In the genomic region with DNA sequence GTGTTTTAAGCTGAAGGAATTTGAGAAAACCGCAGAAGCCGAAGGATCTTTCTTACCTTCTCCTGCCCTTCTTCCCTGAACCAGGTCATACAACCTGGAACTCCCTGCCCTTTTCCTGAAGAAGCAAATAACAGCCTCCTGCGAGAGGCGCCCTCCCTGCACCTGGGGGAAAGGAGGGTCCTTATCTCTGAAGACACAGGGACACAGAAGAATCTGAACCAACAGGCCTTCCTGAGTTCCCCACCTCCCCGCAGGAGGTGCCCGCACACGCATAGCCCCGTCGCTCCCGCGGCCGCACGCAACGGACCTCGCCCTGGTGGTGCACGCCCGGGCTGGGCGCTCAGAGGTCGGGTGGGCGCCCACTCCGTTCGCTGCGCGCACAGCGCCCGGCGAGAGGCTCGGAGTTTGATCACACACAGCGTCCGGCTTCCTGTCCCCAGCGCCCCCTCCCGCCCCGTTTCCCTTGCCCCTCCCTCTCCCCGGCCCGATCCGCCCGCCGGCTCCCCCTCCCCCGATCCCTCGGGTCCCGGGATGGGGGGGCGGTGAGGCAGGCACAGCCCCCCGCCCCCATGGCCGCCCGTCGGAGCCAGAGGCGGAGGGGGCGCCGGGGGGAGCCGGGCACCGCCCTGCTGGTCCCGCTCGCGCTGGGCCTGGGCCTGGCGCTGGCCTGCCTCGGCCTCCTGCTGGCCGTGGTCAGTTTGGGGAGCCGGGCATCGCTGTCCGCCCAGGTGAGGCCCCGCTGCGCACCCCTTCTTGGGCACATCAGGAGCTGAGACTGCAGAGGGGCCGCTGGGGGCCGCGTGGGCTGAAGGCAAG, we compare ENCODE assay signal across 8 cellular contexts. TPM values are rescaled to one million over a fixed set of nuclear protein-coding genes. Genes with fewer than 3 reads are reported as not detected.
DNase-seq lines count a peak whose midpoint lies in the region; ATAC-seq and TF ChIP-seq lines count a peak whose summit lies in the region.

A gene with protein sequence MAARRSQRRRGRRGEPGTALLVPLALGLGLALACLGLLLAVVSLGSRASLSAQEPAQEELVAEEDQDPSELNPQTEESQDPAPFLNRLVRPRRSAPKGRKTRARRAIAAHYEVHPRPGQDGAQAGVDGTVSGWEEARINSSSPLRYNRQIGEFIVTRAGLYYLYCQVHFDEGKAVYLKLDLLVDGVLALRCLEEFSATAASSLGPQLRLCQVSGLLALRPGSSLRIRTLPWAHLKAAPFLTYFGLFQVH (plus strand): TSS at position 474 of the 816 bp plus-strand sequence. CDS start 96 bp downstream, at position 570.

- peak within 1 kb of the TSS; percentile 70 for H3K4me3 ChIP-seq in AG04450 (ENCODE audit: low read depth, low read length)
- H3K4me3 ChIP-seq in HEK293 (ENCODE audit: low read depth, low read length): peak within 1 kb of the TSS; percentile 52
- peak within 1 kb of the TSS; percentile 48 for H3K4me3 ChIP-seq in epithelial cell of esophagus (ENCODE audit: low read length)
- H3K4me3 ChIP-seq in mononuclear cell (ENCODE audit: low read length): peak within 1 kb of the TSS; percentile 52

- POLR2A ChIA-PET in AG04450 (lab: Yijun Ruan, JAX): no interaction called here
- POLR2A ChIA-PET in HEK293 (lab: Yijun Ruan, JAX): interaction anchor here (1.1 kb wide), 1 partner anchor 11 kb away, joined by 6 read pairs; no protein-coding TSS in a partner anchor

- ATAC-seq in stimulated activated naive CD8-positive, alpha-beta T cell treated with anti-CD3 and anti-CD28 coated beads, Interleukin-15, Interleukin-2, amounts not matched to agents 100 U/mL and 50 U/mL, for 24 hours: peak; percentile 55
- ATAC-seq in GM18873 (IDR thresholded peaks at IDR 0.05; ENCODE audit: low FRiP score, unreplicated experiment): no peak

- H3K4me1 ChIP-seq in HEK293 (ENCODE audit: control insufficient read depth, insufficient read depth, low read length): peaks cover 3% of the 10 kb centered on the region; the same call in 1 of the 2 replicates
- H3K4me1 ChIP-seq in mononuclear cell (ENCODE audit: insufficient read depth, low read length): peaks cover 56% of the 10 kb centered on the region

- CTCF ChIA-PET in AG04450 (lab: Charles Lee) (interaction anchor here (1.3 to 3.1 kb wide), 2 partner anchors 12 to 13 kb away, joined by 4 to 17 read pairs; a partner anchor contains a TSS), HEK293 (lab: Yijun Ruan, JAX) (interaction anchor here (0.6 to 6.2 kb wide), 4 partner anchors 12 to 1959 kb away, joined by 3 to 60 read pairs (median 4); a partner anchor contains a TSS)

- peak within 1 kb of the TSS; percentile 21 for H3K27ac ChIP-seq in AG04450 (ENCODE audit: low read depth, low read length)
- H3K27ac ChIP-seq in HEK293 (ENCODE audit: extremely low read depth, low read depth, low read length): no peak within 1 kb of the TSS; the same call in 1 of the 2 replicates

- H3K9me3 ChIP-seq in AG04450 (ENCODE audit: control insufficient read depth, insufficient read depth, low read length) (no peaks in the 10 kb centered on the region; the same call in 1 of the 2 replicates), HEK293 (ENCODE audit: control insufficient read depth, insufficient read depth, low read depth, low read length) (no peaks in the 10 kb centered on the region), mononuclear cell (ENCODE audit: low read depth, low read length) (no peaks in the 10 kb centered on the region)

- no peaks in the 10 kb centered on the region for H3K27me3 ChIP-seq in AG04450 (ENCODE audit: control insufficient read depth, insufficient read depth, low read length)
- no peaks in the 10 kb centered on the region for H3K27me3 ChIP-seq in mononuclear cell (ENCODE audit: insufficient read depth, low read length)

- H3K36me3 ChIP-seq in HEK293 (ENCODE audit: control insufficient read depth in 2 of 2, insufficient read depth in 1 of 2, low read length in 2 of 2): no peaks in the 10 kb centered on the region

- TF ChIP-seq CTCF in AG04450 (IDR thresholded peaks at IDR 0.05; ENCODE audit: low read depth, low read length): no peak
- peak; percentile 58; the same call in 1 of the 2 replicates for TF ChIP-seq CTCF in HEK293 (tag by site-specific recombination; IDR thresholded peaks at IDR 0.05)
- peak; percentile 3 for TF ChIP-seq CTCF in epithelial cell of esophagus (IDR thresholded peaks at IDR 0.05; ENCODE audit: insufficient read depth, low read depth, low read length, missing control alignments)

- DNase-seq in AG04450 (ENCODE audit: low read depth, low spot score) (no peak), epithelial cell of esophagus (ENCODE audit: low read depth) (peak; percentile 27), NCI-H510A treated with DMSO at 0.1 percent for 48 hours (lab: John Stamatoyannopoulos, UW) (no peak)
- peak; percentile 83 for DNase-seq in activated CD8-positive, alpha-beta memory T cell treated with anti-CD3 and anti-CD28 coated beads for 24 hours
- DNase-seq in stimulated activated naive CD8-positive, alpha-beta T cell treated with anti-CD3 and anti-CD28 coated beads, Interleukin-15, Interleukin-2, amounts not matched to agents 100 U/mL and 50 U/mL, for 24 hours: peak; percentile 68

TF ChIP-seq in HEK293, 187 proteins besides CTCF, POLR2A, EP300 and RAD21 (continues in another document):
- TF ChIP-seq GLI2 (tag by site-specific recombination; IDR thresholded peaks at IDR 0.05; ENCODE audit: borderline replicate concordance, low read depth) (no peak), KLF10 (tag by site-specific recombination; IDR thresholded peaks at IDR 0.05) (no peak), ZNF155 (tag by site-specific recombination; IDR thresholded peaks at IDR 0.05) (no peak), ZNF549 (tag by site-specific recombination; IDR thresholded peaks at IDR 0.05) (no peak), ZIC2 (tag by site-specific recombination; IDR thresholded peaks at IDR 0.05) (no peak), ZNF274 (IDR thresholded peaks at IDR 0.05; ENCODE audit: low read length) (no peak), ZNF274 (tag by site-specific recombination; IDR thresholded peaks at IDR 0.05; ENCODE audit: borderline replicate concordance) (no peak)
- TF ChIP-seq, protein P1, sequence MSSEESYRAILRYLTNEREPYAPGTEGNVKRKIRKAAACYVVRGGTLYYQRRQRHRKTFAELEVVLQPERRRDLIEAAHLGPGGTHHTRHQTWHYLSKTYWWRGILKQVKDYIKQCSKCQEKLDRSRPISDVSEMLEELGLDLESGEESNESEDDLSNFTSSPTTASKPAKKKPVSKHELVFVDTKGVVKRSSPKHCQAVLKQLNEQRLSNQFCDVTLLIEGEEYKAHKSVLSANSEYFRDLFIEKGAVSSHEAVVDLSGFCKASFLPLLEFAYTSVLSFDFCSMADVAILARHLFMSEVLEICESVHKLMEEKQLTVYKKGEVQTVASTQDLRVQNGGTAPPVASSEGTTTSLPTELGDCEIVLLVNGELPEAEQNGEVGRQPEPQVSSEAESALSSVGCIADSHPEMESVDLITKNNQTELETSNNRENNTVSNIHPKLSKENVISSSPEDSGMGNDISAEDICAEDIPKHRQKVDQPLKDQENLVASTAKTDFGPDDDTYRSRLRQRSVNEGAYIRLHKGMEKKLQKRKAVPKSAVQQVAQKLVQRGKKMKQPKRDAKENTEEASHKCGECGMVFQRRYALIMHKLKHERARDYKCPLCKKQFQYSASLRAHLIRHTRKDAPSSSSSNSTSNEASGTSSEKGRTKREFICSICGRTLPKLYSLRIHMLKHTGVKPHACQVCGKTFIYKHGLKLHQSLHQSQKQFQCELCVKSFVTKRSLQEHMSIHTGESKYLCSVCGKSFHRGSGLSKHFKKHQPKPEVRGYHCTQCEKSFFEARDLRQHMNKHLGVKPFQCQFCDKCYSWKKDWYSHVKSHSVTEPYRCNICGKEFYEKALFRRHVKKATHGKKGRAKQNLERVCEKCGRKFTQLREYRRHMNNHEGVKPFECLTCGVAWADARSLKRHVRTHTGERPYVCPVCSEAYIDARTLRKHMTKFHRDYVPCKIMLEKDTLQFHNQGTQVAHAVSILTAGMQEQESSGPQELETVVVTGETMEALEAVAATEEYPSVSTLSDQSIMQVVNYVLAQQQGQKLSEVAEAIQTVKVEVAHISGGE (tag by site-specific recombination; conservative IDR thresholded peaks at IDR 0.05; ENCODE audit: low read depth): peak; percentile 33; the same call in 1 of the 2 replicates
- TF ChIP-seq, protein P2, sequence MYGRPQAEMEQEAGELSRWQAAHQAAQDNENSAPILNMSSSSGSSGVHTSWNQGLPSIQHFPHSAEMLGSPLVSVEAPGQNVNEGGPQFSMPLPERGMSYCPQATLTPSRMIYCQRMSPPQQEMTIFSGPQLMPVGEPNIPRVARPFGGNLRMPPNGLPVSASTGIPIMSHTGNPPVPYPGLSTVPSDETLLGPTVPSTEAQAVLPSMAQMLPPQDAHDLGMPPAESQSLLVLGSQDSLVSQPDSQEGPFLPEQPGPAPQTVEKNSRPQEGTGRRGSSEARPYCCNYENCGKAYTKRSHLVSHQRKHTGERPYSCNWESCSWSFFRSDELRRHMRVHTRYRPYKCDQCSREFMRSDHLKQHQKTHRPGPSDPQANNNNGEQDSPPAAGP (tag by site-specific recombination; IDR thresholded peaks at IDR 0.05): peak; percentile 47; the same call in 1 of the 2 replicates
- TF ChIP-seq, protein P3, sequence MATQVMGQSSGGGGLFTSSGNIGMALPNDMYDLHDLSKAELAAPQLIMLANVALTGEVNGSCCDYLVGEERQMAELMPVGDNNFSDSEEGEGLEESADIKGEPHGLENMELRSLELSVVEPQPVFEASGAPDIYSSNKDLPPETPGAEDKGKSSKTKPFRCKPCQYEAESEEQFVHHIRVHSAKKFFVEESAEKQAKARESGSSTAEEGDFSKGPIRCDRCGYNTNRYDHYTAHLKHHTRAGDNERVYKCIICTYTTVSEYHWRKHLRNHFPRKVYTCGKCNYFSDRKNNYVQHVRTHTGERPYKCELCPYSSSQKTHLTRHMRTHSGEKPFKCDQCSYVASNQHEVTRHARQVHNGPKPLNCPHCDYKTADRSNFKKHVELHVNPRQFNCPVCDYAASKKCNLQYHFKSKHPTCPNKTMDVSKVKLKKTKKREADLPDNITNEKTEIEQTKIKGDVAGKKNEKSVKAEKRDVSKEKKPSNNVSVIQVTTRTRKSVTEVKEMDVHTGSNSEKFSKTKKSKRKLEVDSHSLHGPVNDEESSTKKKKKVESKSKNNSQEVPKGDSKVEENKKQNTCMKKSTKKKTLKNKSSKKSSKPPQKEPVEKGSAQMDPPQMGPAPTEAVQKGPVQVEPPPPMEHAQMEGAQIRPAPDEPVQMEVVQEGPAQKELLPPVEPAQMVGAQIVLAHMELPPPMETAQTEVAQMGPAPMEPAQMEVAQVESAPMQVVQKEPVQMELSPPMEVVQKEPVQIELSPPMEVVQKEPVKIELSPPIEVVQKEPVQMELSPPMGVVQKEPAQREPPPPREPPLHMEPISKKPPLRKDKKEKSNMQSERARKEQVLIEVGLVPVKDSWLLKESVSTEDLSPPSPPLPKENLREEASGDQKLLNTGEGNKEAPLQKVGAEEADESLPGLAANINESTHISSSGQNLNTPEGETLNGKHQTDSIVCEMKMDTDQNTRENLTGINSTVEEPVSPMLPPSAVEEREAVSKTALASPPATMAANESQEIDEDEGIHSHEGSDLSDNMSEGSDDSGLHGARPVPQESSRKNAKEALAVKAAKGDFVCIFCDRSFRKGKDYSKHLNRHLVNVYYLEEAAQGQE (tag by site-specific recombination; IDR thresholded peaks at IDR 0.05): no peak

RNA-seq across cellular contexts. Expression of the gene that starts here (rescaled TPM):
- polyA plus RNA-seq in AG04450 (2011; rRNA removed): 26.0 and 27.1 TPM in 2 replicates
- polyA minus RNA-seq in AG04450 (2011; rRNA and poly(A)+ RNA removed): 7.1 and 10.1 TPM in 2 replicates
- total RNA-seq in mononuclear cell: 14.4 TPM

Comparison
In these comparisons a context has a peak if more than half of its experiments do, and no peak if none do; other contexts are left out.
1. DNase-seq: peak in activated CD8-positive, alpha-beta memory T cell treated with anti-CD3 and anti-CD28 coated beads for 24 hours (single experiment), epithelial cell of esophagus (single experiment) and stimulated activated naive CD8-positive, alpha-beta T cell treated with anti-CD3 and anti-CD28 coated beads, Interleukin-15, Interleukin-2, amounts not matched to agents 100 U/mL and 50 U/mL, for 24 hours (single experiment); none in AG04450 (single experiment) and NCI-H510A treated with DMSO at 0.1 percent for 48 hours (single experiment).
2. Peak in every context shown above with its lines, with median percentiles within 50 percentile points of each other: H3K4me3 ChIP-seq.